Comparison of ENCODE assay signal across 16 cellular contexts in genomic region chr10:117138838-117139580, GRCh38. TPM values are rescaled to one million over a fixed set of nuclear protein-coding genes. Genes with fewer than 3 reads are reported as not detected.
DNase-seq lines count a peak whose midpoint lies in the region; FAIRE-seq and TF ChIP-seq lines count a peak whose summit lies in the region.
"Had no signal": no experiment of that assay in that cellular context is flagged by ENCODE, and none has a peak within 500 bp of the region (broad histone marks: within the 10 kb centered on the region; RNA-seq: fewer than 3 reads in every experiment).

No MANE protein-coding gene starts in this region.

- peak overlapping the region; percentile 60 to 89 (median 81) for H3K4me3 Mint-ChIP-seq in brain
- H3K4me3 Mint-ChIP-seq in neural progenitor cell: peak overlapping the region; percentile 92
- H3K4me3 Mint-ChIP-seq: memory B cell had no signal

- H3F3A ChIP-seq in neural progenitor cell (ENCODE audit: low read depth): peaks cover 47% of the 10 kb centered on the region

- no peak overlapping the region for H3K27ac ChIP-seq in neural progenitor cell
- H3K27ac ChIP-seq: pancreas, thoracic aorta had no signal

- no peak overlapping the region for H2AFZ ChIP-seq in neural progenitor cell (replicated peaks)

- no peaks in the 10 kb centered on the region for H3K9me3 ChIP-seq in neural progenitor cell (ENCODE audit: low read depth)
- H3K9me3 ChIP-seq: pancreas, thoracic aorta had no signal

- H3K4me2 ChIP-seq in neural progenitor cell: peak overlapping the region; percentile 99

- H3K27me3 ChIP-seq in neural progenitor cell: peaks cover 100% of the 10 kb centered on the region

- H3K27ac Mint-ChIP-seq in brain (peak overlapping the region in 3 of 5 experiments; percentile 2 to 80 (median 49)), neural progenitor cell (peak overlapping the region; percentile 10)
- H3K27ac Mint-ChIP-seq: memory B cell had no signal

- peaks cover 3% of the 10 kb centered on the region for H3K36me3 Mint-ChIP-seq in brain
- peaks cover 2% of the 10 kb centered on the region for H3K36me3 Mint-ChIP-seq in neural progenitor cell

- H4K20me1 ChIP-seq in neural progenitor cell (ENCODE audit: low read depth): peaks cover 55% of the 10 kb centered on the region

- no peaks in the 10 kb centered on the region for H3K79me2 ChIP-seq in neural progenitor cell (ENCODE audit: low read depth)

- peaks cover 33% of the 10 kb centered on the region for H3K4me1 ChIP-seq in neural progenitor cell

- DNase-seq in NCI-H82 (lab: John Stamatoyannopoulos, UW) (peak; percentile 27), NCI-H82 treated with DMSO at 0.1 percent for 48 hours (lab: John Stamatoyannopoulos, UW; ENCODE audit: unreplicated experiment) (no peak), NCI-H146 (lab: John Stamatoyannopoulos, UW) (peak; percentile 32), neural progenitor cell (ENCODE audit: low spot score) (peak; percentile 74), AG08395 (ENCODE audit: low spot score) (no peak), D721Med (ENCODE audit: insufficient read length, low spot score) (no peak), ureter (ENCODE audit: low spot score) (no peak)
- DNase-seq: ACHN; NCI-H2171 treated with DMSO at 0.1 percent for 48 hours; stimulated activated CD4-positive, alpha-beta T cell treated with anti-CD3 and anti-CD28 coated beads, Interleukin-12 subunit alpha, Interleukin-12 subunit beta, amount 100 ng/mL, for 4 hours had no signal

- H3K27me3 Mint-ChIP-seq in brain (peaks cover 60% of the 10 kb centered on the region), neural progenitor cell (ENCODE audit: insufficient read depth, low read depth) (peaks cover 72% of the 10 kb centered on the region)

- TF ChIP-seq CTCF in brain (conservative IDR thresholded peaks at IDR 0.05): no peak
- TF ChIP-seq CTCF in neural progenitor cell (IDR thresholded peaks at IDR 0.05): no peak
- no peak for TF ChIP-seq CTCF in D721Med (IDR thresholded peaks at IDR 0.05; ENCODE audit: insufficient read depth, missing control alignments)

- H3K9me3 Mint-ChIP-seq in brain (peaks cover 4 to 28% (median 18%) of the 10 kb centered on the region in 5 experiments), neural progenitor cell (peaks cover 5% of the 10 kb centered on the region)

- no peaks in the 10 kb centered on the region for H3K36me3 ChIP-seq in neural progenitor cell
- H3K36me3 ChIP-seq: pancreas, thoracic aorta had no signal

- peak overlapping the region; percentile 60 for H3K4me3 ChIP-seq in neural progenitor cell

- H3K4me1 Mint-ChIP-seq in brain (peaks cover 45% of the 10 kb centered on the region), neural progenitor cell (peaks cover 45% of the 10 kb centered on the region)
- H3K4me1 Mint-ChIP-seq: memory B cell had no signal

- no peak for FAIRE-seq in D721Med (lab: Jason Lieb, UNC)
- FAIRE-seq: pancreas had no signal

- no peak overlapping the region for H3K9ac ChIP-seq in neural progenitor cell

RNA-seq across cellular contexts. Expression of gene VAX1, which starts 0.9 kb away (rescaled TPM):
- 0.48 TPM for polyA plus RNA-seq in brain (ENCODE audit: insufficient read depth, low read depth, low replicate concordance)
- 0.25 TPM in 1 of 2 replicates, not detected in the other for total RNA-seq in neural progenitor cell (ENCODE audit: low replicate concordance)
- not detected for total RNA-seq in ureter
- total RNA-seq: dermis microvascular lymphatic vessel endothelial cell, OCI-LY7, pancreas, thoracic aorta had no signal
- polyA plus RNA-seq: pancreas had no signal

RNA-seq across cellular contexts. Expression of gene KCNK18, which starts 58.3 kb away (rescaled TPM):
- not detected for polyA plus RNA-seq in brain (ENCODE audit: insufficient read depth, low read depth, low replicate concordance)
- total RNA-seq in neural progenitor cell (ENCODE audit: low replicate concordance) (not detected in 2 replicates), ureter (not detected)
- total RNA-seq: dermis microvascular lymphatic vessel endothelial cell, OCI-LY7, pancreas, thoracic aorta had no signal
- polyA plus RNA-seq: pancreas had no signal

Comparison
In these comparisons a context has a peak if more than half of its experiments do, and no peak if none do; other contexts are left out.
1. DNase-seq: peak in NCI-H82 (single experiment), NCI-H146 (single experiment) and neural progenitor cell (single experiment); none in NCI-H82 treated with DMSO at 0.1 percent for 48 hours (single experiment), AG08395 (single experiment), D721Med (single experiment) and ureter (single experiment).